In the genomic region with DNA sequence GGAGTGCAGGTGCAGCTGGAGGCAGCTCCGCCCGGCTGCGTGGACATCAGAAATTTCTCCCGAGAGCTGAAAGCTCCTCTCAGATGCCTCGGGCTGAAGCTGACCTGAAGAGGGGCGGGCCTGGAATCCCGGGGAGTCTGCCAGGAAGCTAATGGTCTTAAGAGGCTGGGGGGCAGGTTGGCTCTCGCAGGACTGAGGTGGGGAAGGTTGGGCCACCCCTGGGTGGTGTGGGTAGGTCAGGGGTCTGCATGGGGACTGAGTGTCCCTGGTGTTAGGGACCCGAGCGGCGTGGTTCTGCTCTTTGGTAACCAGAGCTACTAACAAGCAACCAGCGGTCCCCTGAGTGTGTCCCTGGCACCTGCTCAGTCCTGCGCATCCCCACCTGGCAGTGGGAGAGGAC, we compare ENCODE assay signal across 22 cellular contexts.
"Had no signal": no experiment of that assay in that cellular context is flagged by ENCODE, and none has a peak within 500 bp of the region (broad histone marks: within the 10 kb centered on the region; RNA-seq: fewer than 3 reads in every experiment).

No MANE protein-coding gene starts in this region.

- H3K27ac Mint-ChIP-seq: activated B cell treated with CpG ODN at 0.5 μM for 24 hours; activated CD8-positive, alpha-beta T cell treated with anti-CD3 and anti-CD28 coated beads for 36 hours; T-cell had no signal

- H3K9me3 Mint-ChIP-seq: activated B cell treated with CpG ODN at 0.5 μM for 24 hours; activated CD8-positive, alpha-beta T cell treated with anti-CD3 and anti-CD28 coated beads for 36 hours; activated naive CD8-positive, alpha-beta T cell treated with anti-CD3 and anti-CD28 coated beads, Interleukin-2, amount 10 ng/mL, durations not matched to agents 7 days and 5 days; T-cell had no signal

- DNase-seq: activated B cell treated with CpG ODN at 0.5 μM for 24 hours; activated CD4-positive, alpha-beta T cell treated with anti-CD3 and anti-CD28 coated beads for 1 hour; activated CD4-positive, alpha-beta T cell treated with anti-CD3 and anti-CD28 coated beads, Interleukin-2, amount 50 U/mL, for 1 hour; activated CD8-positive, alpha-beta memory T cell treated with anti-CD3 and anti-CD28 coated beads, Interleukin-2, amount 50 U/mL, for 4 hours; activated CD8-positive, alpha-beta T cell treated with anti-CD3 and anti-CD28 coated beads for 36 hours; activated naive CD4-positive, alpha-beta T cell treated with anti-CD3 and anti-CD28 coated beads, Interleukin-2, amount 50 U/mL, for 16 hours; activated naive CD8-positive, alpha-beta T cell treated with anti-CD3 and anti-CD28 coated beads, Interleukin-2, amount 10 ng/mL, durations not matched to agents 7 days and 5 days; adrenal gland; aorta; caudate nucleus; Karpas-422; MM.1S; NCI-H1105 treated with DMSO at 0.1 percent for 48 hours; NCI-H1436 treated with DMSO at 0.1 percent for 48 hours; NCI-H187; NCI-H2081; NCI-H446; NCI-H524; SHP77; T-cell; T-helper 2 cell; T1000 had no signal

- H3K27me3 Mint-ChIP-seq: activated B cell treated with CpG ODN at 0.5 μM for 24 hours; activated CD8-positive, alpha-beta T cell treated with anti-CD3 and anti-CD28 coated beads for 36 hours; activated naive CD8-positive, alpha-beta T cell treated with anti-CD3 and anti-CD28 coated beads, Interleukin-2, amount 10 ng/mL, durations not matched to agents 7 days and 5 days; T-cell had no signal

- ATAC-seq: activated CD8-positive, alpha-beta T cell treated with anti-CD3 and anti-CD28 coated beads for 36 hours; T-cell had no signal

- H3K4me3 Mint-ChIP-seq: activated B cell treated with CpG ODN at 0.5 μM for 24 hours; activated CD8-positive, alpha-beta T cell treated with anti-CD3 and anti-CD28 coated beads for 36 hours; activated naive CD8-positive, alpha-beta T cell treated with anti-CD3 and anti-CD28 coated beads, Interleukin-2, amount 10 ng/mL, durations not matched to agents 7 days and 5 days; T-cell had no signal
